Comparison of ENCODE assay signal across 1 cellular context in the genomic region with DNA sequence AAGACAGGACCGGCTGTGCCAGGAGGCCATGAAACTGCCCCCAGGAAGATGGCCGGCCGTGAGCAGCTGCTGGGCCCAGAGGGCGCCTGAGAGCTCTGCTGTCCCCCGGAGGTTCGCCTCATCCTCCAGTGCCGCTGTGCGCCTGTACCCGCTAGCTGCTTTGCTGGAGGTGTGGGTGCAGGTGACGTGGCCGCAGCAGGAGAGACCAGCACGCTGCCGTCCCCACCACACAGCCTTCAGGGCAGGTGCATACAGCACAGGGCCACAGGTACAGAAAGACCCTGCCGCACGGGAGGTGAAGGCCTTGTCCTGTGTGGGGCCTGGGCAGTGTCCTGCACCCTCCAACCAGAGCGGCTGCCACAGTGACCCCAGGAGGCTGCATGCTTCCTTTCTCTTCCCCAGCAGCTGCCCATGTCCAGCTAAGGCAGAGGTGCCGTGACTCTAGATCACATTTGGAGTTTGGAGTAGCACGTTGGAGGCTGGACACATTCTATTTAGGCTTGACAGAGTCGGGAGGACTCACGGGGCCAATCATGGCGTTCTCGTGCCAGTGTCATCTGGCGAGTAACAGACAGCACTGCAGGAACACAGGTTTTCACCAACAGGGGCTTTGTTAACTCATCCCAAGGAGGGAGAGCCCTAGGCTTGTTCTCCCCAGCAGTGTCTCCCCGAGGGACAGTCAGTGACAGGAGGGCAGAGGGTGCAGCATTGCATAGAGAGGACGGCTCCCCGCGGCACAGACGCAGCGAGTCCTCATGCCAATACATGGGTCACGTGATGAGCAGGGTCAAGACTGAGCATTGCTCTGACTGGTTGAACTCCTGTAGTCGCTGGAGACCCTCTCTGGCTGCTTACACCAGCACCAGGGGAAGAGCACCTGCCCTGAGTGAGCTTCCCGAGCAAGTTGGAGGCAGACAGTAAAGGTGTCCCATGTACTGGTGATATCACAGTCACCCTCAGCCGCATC.
A peak's percentile ranks its signal among the peaks of the same experiment; 100 is the strongest.
TF ChIP-seq lines count a peak whose summit lies in the region.

No MANE protein-coding gene starts in this region.

TF ChIP-seq in HepG2, 621 proteins besides CTCF, POLR2A, EP300 and RAD21 (continued from another document and continues in another):
- TF ChIP-seq ZNF431 (CRISPR knock-in tag; IDR thresholded peaks at IDR 0.05; ENCODE audit: borderline replicate concordance, low read depth) (no peak), RBFOX2 (IDR thresholded peaks at IDR 0.05; ENCODE audit: low read depth, low read length) (0 out of 2 replicates have a peak, but pooled peaks have one; percentile 22), STAT5B (CRISPR knock-in tag; IDR thresholded peaks at IDR 0.05) (no peak), PCBP2 (optimal IDR thresholded peaks at IDR 0.05; ENCODE audit: low read depth, low read length, poor library complexity, severe bottlenecking) (no peak), HMGXB3 (CRISPR knock-in tag; IDR thresholded peaks at IDR 0.05; ENCODE audit: borderline replicate concordance) (no peak), SOX5 (CRISPR knock-in tag; IDR thresholded peaks at IDR 0.05; ENCODE audit: borderline replicate concordance) (no peak), ZNF343 (CRISPR knock-in tag; IDR thresholded peaks at IDR 0.05) (no peak), ZNF713 (CRISPR knock-in tag; IDR thresholded peaks at IDR 0.05) (no peak), KLF11 (CRISPR knock-in tag; IDR thresholded peaks at IDR 0.05) (no peak), RNF2 (conservative IDR thresholded peaks at IDR 0.05; ENCODE audit: low read depth) (no peak), MIER2 (CRISPR knock-in tag; IDR thresholded peaks at IDR 0.05) (no peak), ADNP (CRISPR knock-in tag; IDR thresholded peaks at IDR 0.05) (no peak), BRF2 (CRISPR knock-in tag; IDR thresholded peaks at IDR 0.05) (no peak), ZBTB1 (CRISPR knock-in tag; IDR thresholded peaks at IDR 0.05; ENCODE audit: borderline replicate concordance) (no peak), REXO4 (CRISPR knock-in tag; IDR thresholded peaks at IDR 0.05; ENCODE audit: borderline replicate concordance) (no peak), ZNF329 (CRISPR knock-in tag; IDR thresholded peaks at IDR 0.05; ENCODE audit: low read depth) (no peak), HOXA9 (CRISPR knock-in tag; IDR thresholded peaks at IDR 0.05; ENCODE audit: borderline replicate concordance) (no peak), THAP7 (CRISPR knock-in tag; IDR thresholded peaks at IDR 0.05) (no peak), SP4 (CRISPR knock-in tag; IDR thresholded peaks at IDR 0.05) (0 out of 2 replicates have a peak, but pooled peaks have one; percentile 52), KDM5A (IDR thresholded peaks at IDR 0.05; ENCODE audit: borderline replicate concordance, low read length) (no peak), ZSCAN9 (CRISPR knock-in tag; IDR thresholded peaks at IDR 0.05; ENCODE audit: borderline replicate concordance) (no peak), FOXK1 (CRISPR knock-in tag; IDR thresholded peaks at IDR 0.05; ENCODE audit: borderline replicate concordance, low read depth) (no peak), FOXJ3 (CRISPR knock-in tag; IDR thresholded peaks at IDR 0.05; ENCODE audit: borderline replicate concordance) (no peak), ZNF296 (CRISPR knock-in tag; conservative IDR thresholded peaks at IDR 0.05) (no peak), CCDC6 (CRISPR knock-in tag; IDR thresholded peaks at IDR 0.05) (no peak), SMAD3 (CRISPR knock-in tag; IDR thresholded peaks at IDR 0.05) (no peak), ZNF782 (CRISPR knock-in tag; IDR thresholded peaks at IDR 0.05; ENCODE audit: borderline replicate concordance) (no peak), ZNF776 (CRISPR knock-in tag; IDR thresholded peaks at IDR 0.05) (no peak), MXI1 (IDR thresholded peaks at IDR 0.05; ENCODE audit: borderline replicate concordance, low read depth, low read length) (no peak), NCOA1 (CRISPR knock-in tag; IDR thresholded peaks at IDR 0.05) (no peak), ZMYM3 (CRISPR knock-in tag; IDR thresholded peaks at IDR 0.05) (no peak), ZFP36 (IDR thresholded peaks at IDR 0.05; ENCODE audit: borderline replicate concordance, low read depth, low read length, partially characterized antibody) (no peak), ZFP36L1 (CRISPR knock-in tag; IDR thresholded peaks at IDR 0.05) (no peak), SRSF1 (optimal IDR thresholded peaks at IDR 0.05; ENCODE audit: low read depth, low read length) (no peak), ZBTB7B (CRISPR knock-in tag; IDR thresholded peaks at IDR 0.05) (0 out of 2 replicates have a peak, but pooled peaks have one; percentile 53), SMARCE1 (IDR thresholded peaks at IDR 0.05; ENCODE audit: borderline replicate concordance) (no peak), CEBPB (IDR thresholded peaks at IDR 0.05; ENCODE audit: borderline replicate concordance, low read depth, low read length) (no peak), CEBPZ (IDR thresholded peaks at IDR 0.05; ENCODE audit: low read length) (no peak), KLF12 (CRISPR knock-in tag; IDR thresholded peaks at IDR 0.05; ENCODE audit: borderline replicate concordance) (no peak), NFYB (CRISPR knock-in tag; IDR thresholded peaks at IDR 0.05) (no peak), PPARG (CRISPR knock-in tag; conservative IDR thresholded peaks at IDR 0.05) (no peak), ZNF644 (CRISPR knock-in tag; IDR thresholded peaks at IDR 0.05; ENCODE audit: low read depth) (no peak), SP140L (CRISPR knock-in tag; IDR thresholded peaks at IDR 0.05; ENCODE audit: borderline replicate concordance) (no peak), XBP1 (CRISPR knock-in tag; IDR thresholded peaks at IDR 0.05) (no peak), RCOR2 (CRISPR knock-in tag; IDR thresholded peaks at IDR 0.05) (no peak)
- TF ChIP-seq, protein P1, sequence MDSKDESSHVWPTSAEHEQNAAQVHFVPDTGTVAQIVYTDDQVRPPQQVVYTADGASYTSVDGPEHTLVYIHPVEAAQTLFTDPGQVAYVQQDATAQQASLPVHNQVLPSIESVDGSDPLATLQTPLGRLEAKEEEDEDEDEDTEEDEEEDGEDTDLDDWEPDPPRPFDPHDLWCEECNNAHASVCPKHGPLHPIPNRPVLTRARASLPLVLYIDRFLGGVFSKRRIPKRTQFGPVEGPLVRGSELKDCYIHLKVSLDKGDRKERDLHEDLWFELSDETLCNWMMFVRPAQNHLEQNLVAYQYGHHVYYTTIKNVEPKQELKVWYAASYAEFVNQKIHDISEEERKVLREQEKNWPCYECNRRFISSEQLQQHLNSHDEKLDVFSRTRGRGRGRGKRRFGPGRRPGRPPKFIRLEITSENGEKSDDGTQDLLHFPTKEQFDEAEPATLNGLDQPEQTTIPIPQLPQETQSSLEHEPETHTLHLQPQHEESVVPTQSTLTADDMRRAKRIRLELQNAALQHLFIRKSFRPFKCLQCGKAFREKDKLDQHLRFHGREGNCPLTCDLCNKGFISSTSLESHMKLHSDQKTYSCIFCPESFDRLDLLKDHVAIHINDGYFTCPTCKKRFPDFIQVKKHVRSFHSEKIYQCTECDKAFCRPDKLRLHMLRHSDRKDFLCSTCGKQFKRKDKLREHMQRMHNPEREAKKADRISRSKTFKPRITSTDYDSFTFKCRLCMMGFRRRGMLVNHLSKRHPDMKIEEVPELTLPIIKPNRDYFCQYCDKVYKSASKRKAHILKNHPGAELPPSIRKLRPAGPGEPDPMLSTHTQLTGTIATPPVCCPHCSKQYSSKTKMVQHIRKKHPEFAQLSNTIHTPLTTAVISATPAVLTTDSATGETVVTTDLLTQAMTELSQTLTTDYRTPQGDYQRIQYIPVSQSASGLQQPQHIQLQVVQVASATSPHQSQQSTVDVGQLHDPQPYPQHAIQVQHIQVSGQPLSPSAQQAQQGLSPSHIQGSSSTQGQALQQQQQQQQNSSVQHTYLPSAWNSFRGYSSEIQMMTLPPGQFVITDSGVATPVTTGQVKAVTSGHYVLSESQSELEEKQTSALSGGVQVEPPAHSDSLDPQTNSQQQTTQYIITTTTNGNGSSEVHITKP (CRISPR knock-in tag; IDR thresholded peaks at IDR 0.05; ENCODE audit: low read depth) = no peak
- TF ChIP-seq, protein P2, sequence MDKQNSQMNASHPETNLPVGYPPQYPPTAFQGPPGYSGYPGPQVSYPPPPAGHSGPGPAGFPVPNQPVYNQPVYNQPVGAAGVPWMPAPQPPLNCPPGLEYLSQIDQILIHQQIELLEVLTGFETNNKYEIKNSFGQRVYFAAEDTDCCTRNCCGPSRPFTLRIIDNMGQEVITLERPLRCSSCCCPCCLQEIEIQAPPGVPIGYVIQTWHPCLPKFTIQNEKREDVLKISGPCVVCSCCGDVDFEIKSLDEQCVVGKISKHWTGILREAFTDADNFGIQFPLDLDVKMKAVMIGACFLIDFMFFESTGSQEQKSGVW (CRISPR knock-in tag; IDR thresholded peaks at IDR 0.05; ENCODE audit: borderline replicate concordance) = no peak
